In genomic region chr11:126268361-126268707, GRCh38 we compare ENCODE assay signal across 6 cellular contexts.
DNase-seq lines count a peak whose midpoint lies in the region; ATAC-seq and TF ChIP-seq lines count a peak whose summit lies in the region.

No MANE protein-coding gene starts in this region.

- DNase-seq in AG08396 (ENCODE audit: low spot score) (peak; percentile 63), retinal pigment epithelial cell (ENCODE audit: low read depth) (no peak), midbrain (lab: John Stamatoyannopoulos, UW) (no peak), OCI-M2 (lab: John Stamatoyannopoulos, UW; ENCODE audit: unreplicated experiment) (no peak)

- no peaks in the 10 kb centered on the region for H3K9me3 ChIP-seq in duodenal mucosa (ENCODE audit: control insufficient read depth in 1 of 2, low read length in 2 of 2)

- no peak for TF ChIP-seq CTCF in retinal pigment epithelial cell (conservative IDR thresholded peaks at IDR 0.05; ENCODE audit: low read depth, low read length)

- ATAC-seq in HG03025 (IDR thresholded peaks at IDR 0.05; ENCODE audit: low FRiP score, unreplicated experiment), result peak; percentile 12

- peaks cover 16 to 18% of the 10 kb centered on the region in 2 donors for H3K4me1 ChIP-seq in duodenal mucosa (ENCODE audit: control insufficient read depth in 1 of 2, insufficient read depth in 2 of 2, low read length in 2 of 2)

- peak overlapping the region; percentile 87 to 95 for H3K4me3 ChIP-seq in duodenal mucosa (ENCODE audit: low read depth in 1 of 2, low read length in 2 of 2)
- H3K4me3 ChIP-seq in retinal pigment epithelial cell (ENCODE audit: low read length), result peak overlapping the region; percentile 99

- peak overlapping the region; percentile 79 for H3K27ac ChIP-seq in duodenal mucosa (ENCODE audit: low read depth, low read length)

- peak overlapping the region; percentile 56 to 87 for H3K9ac ChIP-seq in duodenal mucosa (ENCODE audit: low read depth in 1 of 2, low read length in 2 of 2)

- H3K36me3 ChIP-seq in duodenal mucosa (ENCODE audit: control insufficient read depth in 1 of 2, insufficient read depth in 2 of 2, low read length in 2 of 2), result peaks cover 39 to 46% of the 10 kb centered on the region in 2 donors

- no peaks in the 10 kb centered on the region for H3K27me3 ChIP-seq in duodenal mucosa (ENCODE audit: control insufficient read depth in 1 of 2, insufficient read depth in 2 of 2, low read length in 2 of 2)
